ENCODE assay signal across 9 cellular contexts in genomic region chr12:121227294-121227693, GRCh38. TPM values are rescaled to one million over a fixed set of nuclear protein-coding genes. Genes with fewer than 3 reads are reported as not detected.
DNase-seq lines count a peak whose midpoint lies in the region; ATAC-seq and TF ChIP-seq lines count a peak whose summit lies in the region.
"Had no signal": no experiment of that assay in that cellular context is flagged by ENCODE, and none has a peak within 500 bp of the region (broad histone marks: within the 10 kb centered on the region; RNA-seq: fewer than 3 reads in every experiment).

No MANE protein-coding gene starts in this region.

- H3K36me3 Mint-ChIP-seq in IgD-negative memory B cell = peaks cover 4% of the 10 kb centered on the region

- TF ChIP-seq POLR2A in esophagus squamous epithelium (IDR thresholded peaks at IDR 0.05) = no peak

- H3K27ac ChIP-seq in esophagus squamous epithelium (peak overlapping the region in 3 of 4 donors; percentile 14 to 55 (median 43)), heart right ventricle (no peak overlapping the region)

- TF ChIP-seq CTCF in esophagus squamous epithelium (IDR thresholded peaks at IDR 0.05) (peak in 1 of 6 experiments; percentile 28), heart right ventricle (IDR thresholded peaks at IDR 0.05) (no peak)

- no peaks in the 10 kb centered on the region for H3K9me3 Mint-ChIP-seq in IgD-negative memory B cell
- H3K9me3 Mint-ChIP-seq: dendritic cell treated with granulocyte-macrophage colony-stimulating factor and Interleukin-4, amounts not matched to agents 40 ng/mL and 50 ng/mL, for 4 days had no signal

- H3K4me3 ChIP-seq in esophagus squamous epithelium (no peak overlapping the region), heart right ventricle (no peak overlapping the region)

- WGBS in esophagus squamous epithelium, 2 donors = 20 to 40% methylated on average over 2 to 4 of the region's 9 CpGs
- WGBS in heart right ventricle, 2 donors = 91 to 93% methylated on average over 9 of the region's 9 CpGs

- H3K4me1 Mint-ChIP-seq in IgD-negative memory B cell = peaks cover 24 to 34% (median 28%) of the 10 kb centered on the region in 3 donors

- intact Hi-C loops in esophagus squamous epithelium (cut with DNase I) = no loop called here
- intact Hi-C loops in heart right ventricle (cut with DNase I) = loop anchor here in 1 of 10 donors (10.0 kb wide), 1 partner anchor 112 kb away; no protein-coding TSS in a partner anchor

- H3K4me1 ChIP-seq in esophagus squamous epithelium (peaks cover 20 to 55% (median 22%) of the 10 kb centered on the region in 3 donors), heart right ventricle (peaks cover 0 to 22% (median 0%) of the 10 kb centered on the region in 9 donors)

- DNase-seq in DMS53 (lab: John Stamatoyannopoulos, UW) (peak; percentile 98), esophagus squamous epithelium (lab: John Stamatoyannopoulos, UW) (no peak), dermis blood vessel endothelial cell (no peak), G401 (ENCODE audit: low spot score) (no peak), heart right ventricle (no peak)
- no peak for DNase-seq in stimulated activated naive CD8-positive, alpha-beta T cell treated with anti-CD3 and anti-CD28 coated beads, Interleukin-15, Interleukin-2, amounts not matched to agents 100 U/mL and 50 U/mL, for 24 hours

- H3K27me3 ChIP-seq in esophagus squamous epithelium (no peaks in the 10 kb centered on the region), heart right ventricle (no peaks in the 10 kb centered on the region)

- ATAC-seq in GM19467 (IDR thresholded peaks at IDR 0.05; ENCODE audit: unreplicated experiment) = peak; percentile 66
- no peak for ATAC-seq in stimulated activated naive CD8-positive, alpha-beta T cell treated with anti-CD3 and anti-CD28 coated beads, Interleukin-15, Interleukin-2, amounts not matched to agents 100 U/mL and 50 U/mL, for 24 hours
- no peak for ATAC-seq in heart right ventricle

- H3K27me3 Mint-ChIP-seq in IgD-negative memory B cell = no peaks in the 10 kb centered on the region
- H3K27me3 Mint-ChIP-seq: dendritic cell treated with granulocyte-macrophage colony-stimulating factor and Interleukin-4, amounts not matched to agents 40 ng/mL and 50 ng/mL, for 4 days had no signal

- in situ Hi-C loops in G401 (cut with HindIII; ENCODE audit: low sequenced_read_pairs) = no loop called here

- H3K4me3 Mint-ChIP-seq in IgD-negative memory B cell = peak overlapping the region in 3 of 4 donors; percentile 29 to 86 (median 84)
- H3K4me3 Mint-ChIP-seq: dendritic cell treated with granulocyte-macrophage colony-stimulating factor and Interleukin-4, amounts not matched to agents 40 ng/mL and 50 ng/mL, for 4 days had no signal

- peaks cover 0 to 35% (median 7%) of the 10 kb centered on the region in 3 donors for H3K36me3 ChIP-seq in esophagus squamous epithelium
- H3K36me3 ChIP-seq in heart right ventricle = peaks cover 0 to 79% (median 7%) of the 10 kb centered on the region in 9 donors

- H3K27ac Mint-ChIP-seq in IgD-negative memory B cell = peak overlapping the region in 2 of 3 donors; percentile 82
- H3K27ac Mint-ChIP-seq: dendritic cell treated with granulocyte-macrophage colony-stimulating factor and Interleukin-4, amounts not matched to agents 40 ng/mL and 50 ng/mL, for 4 days had no signal

- H3K9me3 ChIP-seq in esophagus squamous epithelium (no peaks in the 10 kb centered on the region), heart right ventricle (no peaks in the 10 kb centered on the region)

RNA-seq across cellular contexts. Expression of gene P2RX4, which starts 17.4 kb away (rescaled TPM):
- polyA plus RNA-seq in IgD-negative memory B cell = 27.5 TPM
- total RNA-seq in esophagus squamous epithelium = 10 to 100 TPM; 13.0 to 32.3 (median 19.9) TPM
- 105 and 193 TPM in 2 replicates for total RNA-seq in dermis blood vessel endothelial cell
- 20.7 and 48.2 TPM in 2 replicates for total RNA-seq in G401 (2014; rRNA removed; shearing (Covaris generic))
- total RNA-seq in heart right ventricle = 10 to 100 TPM in 1 of 10 donors, 1 to 10 TPM in 9; 3.7 to 12.6 (median 5.5) TPM
- polyA plus RNA-seq in heart right ventricle = 10 to 100 TPM in 1 of 2 donors, 1 to 10 TPM in 1; 4.4 to 10.6 TPM

Comparison
In these comparisons a context has a peak if more than half of its experiments do, and no peak if none do; other contexts are left out.
1. H3K27ac ChIP-seq: peak in esophagus squamous epithelium (3 of 4); none in heart right ventricle (0 of 10).